Comparison of ENCODE assay signal across 8 cellular contexts in genomic region chr13:92976657-92977056, GRCh38.
"Had no signal": no experiment of that assay in that cellular context is flagged by ENCODE, and none has a peak within 500 bp of the region (broad histone marks: within the 10 kb centered on the region; RNA-seq: fewer than 3 reads in every experiment).

No MANE protein-coding gene starts in this region.

- H2AFZ ChIP-seq: GM23338 had no signal

- H3K27ac Mint-ChIP-seq: GM23338, H9 had no signal

- H3K4me2 ChIP-seq: GM23338, KMS-11 had no signal

- H3K4me3 Mint-ChIP-seq: GM23338, H9 had no signal

- ATAC-seq: GM23338 had no signal

- H3K27ac ChIP-seq: KMS-11 had no signal

- H3K4me1 Mint-ChIP-seq: H9 had no signal

- DNase-seq: H9, HCEC 1CT, KBM-7 had no signal

- FAIRE-seq: H1, H54, HTR-8/SVneo had no signal

- H3K4me3 ChIP-seq: GM23338 had no signal

- H3K9ac ChIP-seq: KMS-11 had no signal
